In genomic region chr3:53534216-53534615, GRCh38 we compare ENCODE assay signal across 1 cellular context.
TF ChIP-seq lines count a peak whose summit lies in the region.

No MANE protein-coding gene starts in this region.

TF ChIP-seq in SK-N-SH, 30 proteins besides CTCF, POLR2A, EP300 and RAD21 (continued from another document):
- TF ChIP-seq, protein P1, sequence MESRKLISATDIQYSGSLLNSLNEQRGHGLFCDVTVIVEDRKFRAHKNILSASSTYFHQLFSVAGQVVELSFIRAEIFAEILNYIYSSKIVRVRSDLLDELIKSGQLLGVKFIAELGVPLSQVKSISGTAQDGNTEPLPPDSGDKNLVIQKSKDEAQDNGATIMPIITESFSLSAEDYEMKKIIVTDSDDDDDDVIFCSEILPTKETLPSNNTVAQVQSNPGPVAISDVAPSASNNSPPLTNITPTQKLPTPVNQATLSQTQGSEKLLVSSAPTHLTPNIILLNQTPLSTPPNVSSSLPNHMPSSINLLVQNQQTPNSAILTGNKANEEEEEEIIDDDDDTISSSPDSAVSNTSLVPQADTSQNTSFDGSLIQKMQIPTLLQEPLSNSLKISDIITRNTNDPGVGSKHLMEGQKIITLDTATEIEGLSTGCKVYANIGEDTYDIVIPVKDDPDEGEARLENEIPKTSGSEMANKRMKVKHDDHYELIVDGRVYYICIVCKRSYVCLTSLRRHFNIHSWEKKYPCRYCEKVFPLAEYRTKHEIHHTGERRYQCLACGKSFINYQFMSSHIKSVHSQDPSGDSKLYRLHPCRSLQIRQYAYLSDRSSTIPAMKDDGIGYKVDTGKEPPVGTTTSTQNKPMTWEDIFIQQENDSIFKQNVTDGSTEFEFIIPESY (IDR thresholded peaks at IDR 0.05; ENCODE audit: borderline replicate concordance, low read depth), result no peak
- no peak for TF ChIP-seq USF2 (IDR thresholded peaks at IDR 0.05; ENCODE audit: borderline replicate concordance, low read depth, low read length)
- TF ChIP-seq FOSL2 (IDR thresholded peaks at IDR 0.05; ENCODE audit: borderline replicate concordance, low read depth), result no peak
- no peak for TF ChIP-seq GABPA (IDR thresholded peaks at IDR 0.05; ENCODE audit: low read depth)
- TF ChIP-seq RCOR1 (IDR thresholded peaks at IDR 0.05; ENCODE audit: low read length), result peak; percentile 68; the same call in 1 of the 2 replicates
- TF ChIP-seq PBX3 (IDR thresholded peaks at IDR 0.05), result no peak
- TF ChIP-seq RXRA (IDR thresholded peaks at IDR 0.05; ENCODE audit: borderline replicate concordance, low read depth), result no peak
- peak; percentile 17 for TF ChIP-seq CHD2 (IDR thresholded peaks at IDR 0.05; ENCODE audit: low read length, partially characterized antibody)
- TF ChIP-seq, protein P2, sequence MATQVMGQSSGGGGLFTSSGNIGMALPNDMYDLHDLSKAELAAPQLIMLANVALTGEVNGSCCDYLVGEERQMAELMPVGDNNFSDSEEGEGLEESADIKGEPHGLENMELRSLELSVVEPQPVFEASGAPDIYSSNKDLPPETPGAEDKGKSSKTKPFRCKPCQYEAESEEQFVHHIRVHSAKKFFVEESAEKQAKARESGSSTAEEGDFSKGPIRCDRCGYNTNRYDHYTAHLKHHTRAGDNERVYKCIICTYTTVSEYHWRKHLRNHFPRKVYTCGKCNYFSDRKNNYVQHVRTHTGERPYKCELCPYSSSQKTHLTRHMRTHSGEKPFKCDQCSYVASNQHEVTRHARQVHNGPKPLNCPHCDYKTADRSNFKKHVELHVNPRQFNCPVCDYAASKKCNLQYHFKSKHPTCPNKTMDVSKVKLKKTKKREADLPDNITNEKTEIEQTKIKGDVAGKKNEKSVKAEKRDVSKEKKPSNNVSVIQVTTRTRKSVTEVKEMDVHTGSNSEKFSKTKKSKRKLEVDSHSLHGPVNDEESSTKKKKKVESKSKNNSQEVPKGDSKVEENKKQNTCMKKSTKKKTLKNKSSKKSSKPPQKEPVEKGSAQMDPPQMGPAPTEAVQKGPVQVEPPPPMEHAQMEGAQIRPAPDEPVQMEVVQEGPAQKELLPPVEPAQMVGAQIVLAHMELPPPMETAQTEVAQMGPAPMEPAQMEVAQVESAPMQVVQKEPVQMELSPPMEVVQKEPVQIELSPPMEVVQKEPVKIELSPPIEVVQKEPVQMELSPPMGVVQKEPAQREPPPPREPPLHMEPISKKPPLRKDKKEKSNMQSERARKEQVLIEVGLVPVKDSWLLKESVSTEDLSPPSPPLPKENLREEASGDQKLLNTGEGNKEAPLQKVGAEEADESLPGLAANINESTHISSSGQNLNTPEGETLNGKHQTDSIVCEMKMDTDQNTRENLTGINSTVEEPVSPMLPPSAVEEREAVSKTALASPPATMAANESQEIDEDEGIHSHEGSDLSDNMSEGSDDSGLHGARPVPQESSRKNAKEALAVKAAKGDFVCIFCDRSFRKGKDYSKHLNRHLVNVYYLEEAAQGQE (IDR thresholded peaks at IDR 0.05; ENCODE audit: low read depth, low read length), result no peak
- TF ChIP-seq MXI1 (IDR thresholded peaks at IDR 0.05; ENCODE audit: low read depth, low read length), result peak; percentile 35; the same call in 1 of the 2 replicates
- no peak for TF ChIP-seq FOXJ3 (CRISPR knock-in tag; IDR thresholded peaks at IDR 0.05)
- no peak for TF ChIP-seq MEF2A (IDR thresholded peaks at IDR 0.05; ENCODE audit: borderline replicate concordance, low read depth)
- TF ChIP-seq SIN3A (IDR thresholded peaks at IDR 0.05; ENCODE audit: borderline replicate concordance, low read depth, low read length), result no peak
- TF ChIP-seq, protein P3, sequence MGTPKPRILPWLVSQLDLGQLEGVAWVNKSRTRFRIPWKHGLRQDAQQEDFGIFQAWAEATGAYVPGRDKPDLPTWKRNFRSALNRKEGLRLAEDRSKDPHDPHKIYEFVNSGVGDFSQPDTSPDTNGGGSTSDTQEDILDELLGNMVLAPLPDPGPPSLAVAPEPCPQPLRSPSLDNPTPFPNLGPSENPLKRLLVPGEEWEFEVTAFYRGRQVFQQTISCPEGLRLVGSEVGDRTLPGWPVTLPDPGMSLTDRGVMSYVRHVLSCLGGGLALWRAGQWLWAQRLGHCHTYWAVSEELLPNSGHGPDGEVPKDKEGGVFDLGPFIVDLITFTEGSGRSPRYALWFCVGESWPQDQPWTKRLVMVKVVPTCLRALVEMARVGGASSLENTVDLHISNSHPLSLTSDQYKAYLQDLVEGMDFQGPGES (IDR thresholded peaks at IDR 0.05; ENCODE audit: low read depth, low read length), result no peak
- TF ChIP-seq, protein P4, sequence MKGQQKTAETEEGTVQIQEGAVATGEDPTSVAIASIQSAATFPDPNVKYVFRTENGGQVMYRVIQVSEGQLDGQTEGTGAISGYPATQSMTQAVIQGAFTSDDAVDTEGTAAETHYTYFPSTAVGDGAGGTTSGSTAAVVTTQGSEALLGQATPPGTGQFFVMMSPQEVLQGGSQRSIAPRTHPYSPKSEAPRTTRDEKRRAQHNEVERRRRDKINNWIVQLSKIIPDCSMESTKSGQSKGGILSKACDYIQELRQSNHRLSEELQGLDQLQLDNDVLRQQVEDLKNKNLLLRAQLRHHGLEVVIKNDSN (IDR thresholded peaks at IDR 0.05; ENCODE audit: borderline replicate concordance, low read depth), result no peak
- TF ChIP-seq TEAD4 (IDR thresholded peaks at IDR 0.05; ENCODE audit: borderline replicate concordance, insufficient read depth), result no peak
- TF ChIP-seq GATA2 (CRISPR knock-in tag; IDR thresholded peaks at IDR 0.05), result peak; percentile 92
- no peak for TF ChIP-seq YY1 (IDR thresholded peaks at IDR 0.05; ENCODE audit: low read depth)
- no peak for TF ChIP-seq TCF12 (IDR thresholded peaks at IDR 0.05)
